ENCODE assay signal across 16 cellular contexts in the genomic region with DNA sequence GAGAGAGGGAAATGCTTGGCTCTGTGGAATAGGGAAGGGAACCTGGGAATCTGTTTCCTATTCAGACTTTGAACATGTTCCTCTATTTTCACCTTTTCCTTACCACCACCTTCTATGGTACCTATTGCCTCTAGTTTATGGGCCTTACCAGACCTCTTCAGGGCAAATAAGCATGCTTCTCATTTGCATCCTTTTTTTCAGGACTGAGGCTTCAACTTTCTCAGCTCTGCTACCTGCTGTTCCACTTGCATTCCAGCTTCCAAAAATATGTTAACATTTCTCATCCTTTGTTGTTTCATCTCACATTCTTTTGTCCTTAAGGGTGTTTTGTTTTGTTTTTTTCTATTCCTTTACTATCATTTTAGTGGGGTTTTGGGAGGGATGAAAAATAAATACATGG.
"Had no signal": no experiment of that assay in that cellular context is flagged by ENCODE, and none has a peak within 500 bp of the region (broad histone marks: within the 10 kb centered on the region; RNA-seq: fewer than 3 reads in every experiment).

No MANE protein-coding gene starts in this region.

- H3K4me3 Mint-ChIP-seq: mesothelial cell of epicardium; natural killer cell treated with Interleukin-12 subunit alpha and Interleukin-12 subunit beta and Interleukin-15 and Interleukin-18, amount 100 ng/mL, for 72 hours; T-helper 2 cell treated with Interferon-gamma antibody and Interleukin-4, amounts not matched to agents 5 μg/mL and 100 μg/mL, for 36 hours had no signal

- H3K9me3 Mint-ChIP-seq: activated naive CD4-positive, alpha-beta T cell treated with anti-CD3 and anti-CD28 coated beads, Interleukin-2, amount 50 U/mL, for 72 hours; mesothelial cell of epicardium; natural killer cell treated with Interleukin-12 subunit alpha and Interleukin-12 subunit beta and Interleukin-15 and Interleukin-18, amount 100 ng/mL, for 72 hours; T-helper 2 cell treated with Interferon-gamma antibody and Interleukin-4, amounts not matched to agents 5 μg/mL and 100 μg/mL, for 36 hours had no signal

- ATAC-seq: activated naive CD4-positive, alpha-beta T cell treated with anti-CD3 and anti-CD28 coated beads, Interleukin-2, amount 50 U/mL, for 72 hours; left lobe of liver; natural killer cell treated with Interleukin-12 subunit alpha and Interleukin-12 subunit beta and Interleukin-15 and Interleukin-18, amount 100 ng/mL, for 72 hours had no signal

- DNase-seq: activated CD4-positive, alpha-beta T cell treated with anti-CD3 and anti-CD28 coated beads for 48 hours; activated effector memory CD4-positive, alpha-beta T cell treated with Interleukin-2 at 50 U/mL for 16 hours; activated T-cell treated with anti-CD3 and anti-CD28 coated beads for 4 hours; amygdala; dermis blood vessel endothelial cell; foreskin fibroblast; hippocampal formation; retina; stimulated activated naive CD4-positive, alpha-beta T cell treated with Interleukin-2 at 50 U/mL for 16 hours; SW 1271; transverse colon had no signal

- H3K27ac Mint-ChIP-seq: mesothelial cell of epicardium; natural killer cell treated with Interleukin-12 subunit alpha and Interleukin-12 subunit beta and Interleukin-15 and Interleukin-18, amount 100 ng/mL, for 72 hours; T-helper 2 cell treated with Interferon-gamma antibody and Interleukin-4, amounts not matched to agents 5 μg/mL and 100 μg/mL, for 36 hours had no signal

- H3K4me1 Mint-ChIP-seq: mesothelial cell of epicardium had no signal

- H3K27me3 Mint-ChIP-seq: natural killer cell treated with Interleukin-12 subunit alpha and Interleukin-12 subunit beta and Interleukin-15 and Interleukin-18, amount 100 ng/mL, for 72 hours had no signal
